Comparison of ENCODE assay signal across 28 cellular contexts in genomic region chr2:108918156-108918845, GRCh38.
A peak's percentile ranks its signal among the peaks of the same experiment; 100 is the strongest.
DNase-seq lines count a peak whose midpoint lies in the region; ATAC-seq and TF ChIP-seq lines count a peak whose summit lies in the region.
"Had no signal": no experiment of that assay in that cellular context is flagged by ENCODE, and none has a peak within 500 bp of the region (broad histone marks: within the 10 kb centered on the region; RNA-seq: fewer than 3 reads in every experiment).

No MANE protein-coding gene starts in this region.

- intact Hi-C loops in cardiac septum (cut with DNase I): no loop called here
- intact Hi-C loops in left ventricle myocardium inferior (cut with micrococcal nuclease): no loop called here
- intact Hi-C loops in sigmoid colon (cut with DNase I): no loop called here
- intact Hi-C loops in MCF 10A (cut with micrococcal nuclease): no loop called here
- intact Hi-C loops in heart left ventricle (cut with DNase I): no loop called here

- no TSS peak for BruUV-seq in MCF 10A (replicated peaks; lab: Mats Ljungman, UMichigan)

- H3K27ac Mint-ChIP-seq in MCF 10A (ENCODE audit: low read depth, unreplicated experiment): no peak overlapping the region
- H3K27ac Mint-ChIP-seq: B cell, HFFc6 had no signal

- H3K27me3 Mint-ChIP-seq in MCF 10A (ENCODE audit: insufficient read depth, unreplicated experiment): peaks cover 10% of the 10 kb centered on the region
- H3K27me3 Mint-ChIP-seq: B cell had no signal

- TF ChIP-seq POLR2A in sigmoid colon (IDR thresholded peaks at IDR 0.05) (no peak), heart left ventricle (IDR thresholded peaks at IDR 0.05) (no peak)

- H3K4me1 Mint-ChIP-seq in MCF 10A (ENCODE audit: insufficient read depth, unreplicated experiment): peaks cover 17% of the 10 kb centered on the region
- H3K4me1 Mint-ChIP-seq: B cell had no signal

- H3K36me3 ChIP-seq in left ventricle myocardium inferior (no peaks in the 10 kb centered on the region), sigmoid colon (no peaks in the 10 kb centered on the region), heart left ventricle (no peaks in the 10 kb centered on the region)
- H3K36me3 ChIP-seq: SJSA1 had no signal

- POLR2A ChIA-PET in MCF 10A (lab: Yijun Ruan, JAX): no interaction called here

- H3K27ac ChIP-seq in left ventricle myocardium inferior (replicated peaks) (no peak overlapping the region), sigmoid colon (no peak overlapping the region), heart left ventricle (no peak overlapping the region)
- H3K27ac ChIP-seq: 22Rv1, SJSA1 had no signal

- H3K4me1 ChIP-seq in left ventricle myocardium inferior: no peaks in the 10 kb centered on the region
- H3K4me1 ChIP-seq in sigmoid colon: peaks cover 0 to 33% (median 29%) of the 10 kb centered on the region in 4 donors
- no peaks in the 10 kb centered on the region for H3K4me1 ChIP-seq in heart left ventricle

- H3K27me3 ChIP-seq in left ventricle myocardium inferior (ENCODE audit: low read depth) (peaks cover 25% of the 10 kb centered on the region), sigmoid colon (no peaks in the 10 kb centered on the region), heart left ventricle (no peaks in the 10 kb centered on the region)

- no peaks in the 10 kb centered on the region for H3K9me3 Mint-ChIP-seq in MCF 10A (ENCODE audit: unreplicated experiment)
- H3K9me3 Mint-ChIP-seq: H9, HFFc6 had no signal

- no peak overlapping the region for H3K4me3 ChIP-seq in left ventricle myocardium inferior
- no peak overlapping the region for H3K4me3 ChIP-seq in sigmoid colon
- H3K4me3 ChIP-seq in heart left ventricle: no peak overlapping the region
- H3K4me3 ChIP-seq: SJSA1 had no signal

- TF ChIP-seq CTCF in left ventricle myocardium inferior (IDR thresholded peaks at IDR 0.05; ENCODE audit: borderline replicate concordance) (no peak), sigmoid colon (IDR thresholded peaks at IDR 0.05) (no peak), MCF 10A (IDR thresholded peaks at IDR 0.05; ENCODE audit: unreplicated experiment) (no peak), heart left ventricle (IDR thresholded peaks at IDR 0.05) (no peak)

- no peak for TF ChIP-seq EP300 in sigmoid colon (IDR thresholded peaks at IDR 0.05)

- 94 to 95% methylated on average over 15 of the region's 15 CpGs for WGBS in sigmoid colon, 2 donors
- WGBS in heart left ventricle, 4 donors: 87 to 95% (median 92%) methylated on average over 15 of the region's 15 CpGs

- H3K9me3 ChIP-seq in left ventricle myocardium inferior (replicated peaks): no peaks in the 10 kb centered on the region
- H3K9me3 ChIP-seq in sigmoid colon: no peaks in the 10 kb centered on the region
- H3K9me3 ChIP-seq in heart left ventricle: no peaks in the 10 kb centered on the region
- H3K9me3 ChIP-seq: SJSA1 had no signal

- no peaks in the 10 kb centered on the region for H3K36me3 Mint-ChIP-seq in MCF 10A (ENCODE audit: insufficient read depth, unreplicated experiment)

- no peak for ATAC-seq in heart left ventricle
- ATAC-seq: PC-3 had no signal

- DNase-seq in cardiac septum (ENCODE audit: low spot score): peak; percentile 55
- DNase-seq in left ventricle myocardium inferior: no peak
- peak; percentile 48 for DNase-seq in ecto neural progenitor cell (ENCODE audit: low spot score)
- DNase-seq in sigmoid colon: peak; percentile 40
- DNase-seq in HCEC 1CT: no peak
- DNase-seq in MCF 10A (ENCODE audit: unreplicated experiment): no peak
- DNase-seq in amygdala (lab: John Stamatoyannopoulos, UW): no peak
- DNase-seq in heart left ventricle: no peak
- DNase-seq: Calu3; DMS153; DND-41; HFFc6; Kasumi-1; MV-4-11; NCI-H1105; NCI-H1436 treated with DMSO at 0.1 percent for 48 hours; NCI-H187 treated with DMSO at 0.1 percent for 48 hours; NCI-H2107; NCI-H446; NCI-H524 treated with DMSO at 0.1 percent for 48 hours; NCI-H82; NK-92 treated with Interleukin-12 subunit alpha and Interleukin-12 subunit beta, amount 100 ng/mL, for 24 hours; PC-3; Right ventricle myocardium superior had no signal

- no peak overlapping the region for H3K4me3 Mint-ChIP-seq in MCF 10A (ENCODE audit: unreplicated experiment)
- H3K4me3 Mint-ChIP-seq: B cell, H9, HFFc6 had no signal

- CTCF ChIA-PET in MCF 10A (lab: Yijun Ruan, JAX): interaction anchor here (2.4 kb wide), 1 partner anchor 10 kb away, joined by 7 read pairs; no protein-coding TSS in a partner anchor

Comparison
In these comparisons a context has a peak if more than half of its experiments do, and no peak if none do; other contexts are left out.
1. DNase-seq: peak in cardiac septum (single experiment), ecto neural progenitor cell (single experiment) and sigmoid colon (single experiment); none in left ventricle myocardium inferior (single experiment), HCEC 1CT (single experiment), MCF 10A (single experiment), amygdala (0 of 56) and heart left ventricle (0 of 5).